In genomic region chr7:137898839-137899681, GRCh38 we compare ENCODE assay signal across 1 cellular context.
TF ChIP-seq lines count a peak whose summit lies in the region.

No MANE protein-coding gene starts in this region.

TF ChIP-seq in K562, 482 proteins besides CTCF, POLR2A, EP300 and RAD21 (continued from another document):
- TF ChIP-seq AFF1 (IDR thresholded peaks at IDR 0.05; ENCODE audit: low read depth in 1 of 2, partially characterized antibody in 2 of 2), result no peak
- TF ChIP-seq ETV1 (tag; conservative IDR thresholded peaks at IDR 0.05; ENCODE audit: low read depth), result no peak; the same call in 1 of the 2 replicates
- no peak for TF ChIP-seq RBM14 (IDR thresholded peaks at IDR 0.05; ENCODE audit: borderline replicate concordance, insufficient read depth, low read depth, low read length)
- TF ChIP-seq CREM (IDR thresholded peaks at IDR 0.05; ENCODE audit: low read depth), result peak; percentile 84
- no peak for TF ChIP-seq E4F1 (CRISPR knock-in tag; IDR thresholded peaks at IDR 0.05; ENCODE audit: borderline replicate concordance)
- TF ChIP-seq SMARCC2 (IDR thresholded peaks at IDR 0.05; ENCODE audit: low read depth), result peak; percentile 53; the same call in 1 of the 2 replicates
- TF ChIP-seq TEAD1 (CRISPR knock-in tag; IDR thresholded peaks at IDR 0.05), result peak in 1 of 2 experiments; percentile 25; a peak in 1 of 4 replicates
- TF ChIP-seq TCF7 (IDR thresholded peaks at IDR 0.05; ENCODE audit: borderline replicate concordance), result 0 out of 2 replicates have a peak, but pooled peaks have one; percentile 58
- TF ChIP-seq MLLT1 (IDR thresholded peaks at IDR 0.05), result 0 out of 4 replicates have a peak, but pooled peaks of 1 of the 2 experiments have one; percentile 24
- TF ChIP-seq ELF1 (tag; IDR thresholded peaks at IDR 0.05), result peak; percentile 37; the same call in 1 of the 2 replicates
- TF ChIP-seq RB1 (IDR thresholded peaks at IDR 0.05; ENCODE audit: low read depth), result peak; percentile 83
- TF ChIP-seq RCOR1 (IDR thresholded peaks at IDR 0.05; ENCODE audit: borderline replicate concordance in 1 of 2, low read depth in 2 of 2, low read length in 2 of 2), result peak in 1 of 2 experiments; percentile 54; a peak in 1 of 4 replicates
- no peak for TF ChIP-seq CHD2 (IDR thresholded peaks at IDR 0.05; ENCODE audit: low read depth, low read length)
